ENCODE assay signal across 1 cellular context in genomic region chr6:105384004-105384403, GRCh38.
TF ChIP-seq lines count a peak whose summit lies in the region.

No MANE protein-coding gene starts in this region.

TF ChIP-seq in K562, 482 proteins besides CTCF, POLR2A, EP300 and RAD21:
- TF ChIP-seq ZBTB5 (IDR thresholded peaks at IDR 0.05) (no peak), ZBTB40 (IDR thresholded peaks at IDR 0.05) (no peak), ZBTB40 (CRISPR knock-in tag; IDR thresholded peaks at IDR 0.05) (no peak), ZNF232 (CRISPR knock-in tag; IDR thresholded peaks at IDR 0.05) (no peak), HDAC6 (IDR thresholded peaks at IDR 0.05; ENCODE audit: low read depth, low read length) (no peak), TARDBP (IDR thresholded peaks at IDR 0.05) (no peak), ZNF583 (CRISPR knock-in tag; IDR thresholded peaks at IDR 0.05) (no peak), SIX5 (IDR thresholded peaks at IDR 0.05; ENCODE audit: borderline replicate concordance in 1 of 2, insufficient read depth in 1 of 2, low read depth in 1 of 2, low read length in 2 of 2) (no peak), GTF2A2 (tag; IDR thresholded peaks at IDR 0.05) (no peak), RB1 (IDR thresholded peaks at IDR 0.05; ENCODE audit: low read depth) (no peak), E2F6 (IDR thresholded peaks at IDR 0.05; ENCODE audit: borderline replicate concordance in 1 of 2, extremely low read depth in 1 of 2, insufficient read depth in 1 of 2, insufficient read length in 1 of 2, low read depth in 1 of 2, low read length in 1 of 2, poor library complexity in 1 of 2, severe bottlenecking in 1 of 2) (no peak), CHD4 (IDR thresholded peaks at IDR 0.05; ENCODE audit: insufficient read depth, insufficient replicate concordance, low read depth, low read length, poor library complexity, severe bottlenecking) (no peak), TAF1 (IDR thresholded peaks at IDR 0.05; ENCODE audit: control insufficient read depth, extremely low read depth, insufficient read depth, low read length, severe bottlenecking) (no peak), MXD1 (CRISPR knock-in tag; IDR thresholded peaks at IDR 0.05; ENCODE audit: borderline replicate concordance, poor library complexity, severe bottlenecking) (no peak), ARID4B (CRISPR knock-in tag; IDR thresholded peaks at IDR 0.05) (no peak), TRIM25 (IDR thresholded peaks at IDR 0.05; ENCODE audit: borderline replicate concordance) (no peak), FOXP1 (CRISPR knock-in tag; IDR thresholded peaks at IDR 0.05) (no peak), FOXM1 (IDR thresholded peaks at IDR 0.05; ENCODE audit: low read depth) (no peak), FOXM1 (CRISPR knock-in tag; IDR thresholded peaks at IDR 0.05; ENCODE audit: low read depth) (no peak), ZNF324 (CRISPR knock-in tag; IDR thresholded peaks at IDR 0.05) (no peak)
